In genomic region chr2:20507166-20507692, GRCh38 we compare ENCODE assay signal across 9 cellular contexts.
A peak's percentile ranks its signal among the peaks of the same experiment; 100 is the strongest.
DNase-seq lines count a peak whose midpoint lies in the region; ATAC-seq, FAIRE-seq and TF ChIP-seq lines count a peak whose summit lies in the region.
"Had no signal": no experiment of that assay in that cellular context is flagged by ENCODE, and none has a peak within 500 bp of the region (broad histone marks: within the 10 kb centered on the region; RNA-seq: fewer than 3 reads in every experiment).

No MANE protein-coding gene starts in this region.

- H3K27ac Mint-ChIP-seq in CD14-positive monocyte: peak overlapping the region in 1 of 7 donors; percentile 50

- peaks cover 23% of the 10 kb centered on the region for H3K4me1 ChIP-seq in adipocyte (ENCODE audit: control insufficient read depth, insufficient read depth, low read length)
- H3K4me1 ChIP-seq in right atrium auricular region: no peaks in the 10 kb centered on the region

- no peak for TF ChIP-seq POLR2A in GM12892 (IDR thresholded peaks at IDR 0.05; ENCODE audit: low read depth, low read length)

- peaks cover 0 to 3% (median 0%) of the 10 kb centered on the region in 7 donors for H3K9me3 Mint-ChIP-seq in CD14-positive monocyte

- H3K9ac ChIP-seq in adipocyte (ENCODE audit: low read length): peak overlapping the region; percentile 7

- no peaks in the 10 kb centered on the region for H3K36me3 Mint-ChIP-seq in CD14-positive monocyte

- ATAC-seq in HG03442 (IDR thresholded peaks at IDR 0.05; ENCODE audit: unreplicated experiment): peak; percentile 97

- DNase-seq in GM12892 (ENCODE audit: insufficient read length): no peak
- peak; percentile 59 for DNase-seq in GM20000 (ENCODE audit: low spot score)
- DNase-seq in adipocyte (ENCODE audit: low read depth): no peak
- DNase-seq in HK-2 (ENCODE audit: unreplicated experiment): no peak
- DNase-seq in CD14-positive monocyte (ENCODE audit: low spot score): no peak
- no peak for DNase-seq in NCI-H2227 treated with DMSO at 0.1 percent for 48 hours (lab: John Stamatoyannopoulos, UW)
- no peak for DNase-seq in right atrium auricular region (ENCODE audit: low spot score)

- TF ChIP-seq CTCF in GM20000 (IDR thresholded peaks at IDR 0.05; ENCODE audit: extremely low read depth, missing control alignments): no peak
- no peak for TF ChIP-seq CTCF in CD14-positive monocyte (IDR thresholded peaks at IDR 0.05)
- TF ChIP-seq CTCF in right atrium auricular region (IDR thresholded peaks at IDR 0.05): no peak

- peak; percentile 74 for FAIRE-seq in GM12892 (lab: Jason Lieb, UNC)

- no peaks in the 10 kb centered on the region for H3K27me3 ChIP-seq in adipocyte (replicated peaks; ENCODE audit: control insufficient read depth, insufficient read depth, low read length)
- H3K27me3 ChIP-seq in right atrium auricular region: no peaks in the 10 kb centered on the region
- H3K27me3 ChIP-seq: ovary had no signal

- no peak overlapping the region for H3K4me3 ChIP-seq in adipocyte (ENCODE audit: low read length)
- H3K4me3 ChIP-seq in right atrium auricular region: no peak overlapping the region
- H3K4me3 ChIP-seq: ovary had no signal

- H3K27ac ChIP-seq in right atrium auricular region: no peak overlapping the region
- H3K27ac ChIP-seq: ovary had no signal

- H3K4me1 Mint-ChIP-seq in CD14-positive monocyte: peaks cover 2% of the 10 kb centered on the region

- H3K4me3 Mint-ChIP-seq in CD14-positive monocyte: no peak overlapping the region

- H3K27me3 Mint-ChIP-seq in CD14-positive monocyte (ENCODE audit: low read depth in 3 of 3): peaks cover 2 to 6% (median 3%) of the 10 kb centered on the region in 3 donors

- H3K36me3 ChIP-seq in adipocyte (ENCODE audit: control insufficient read depth, insufficient read depth, low read length, severe bottlenecking): no peaks in the 10 kb centered on the region
- no peaks in the 10 kb centered on the region for H3K36me3 ChIP-seq in right atrium auricular region
- H3K36me3 ChIP-seq: ovary had no signal

- H3K9me3 ChIP-seq in adipocyte (ENCODE audit: control insufficient read depth, low read length) (no peaks in the 10 kb centered on the region), right atrium auricular region (no peaks in the 10 kb centered on the region)
- H3K9me3 ChIP-seq: ovary had no signal

- intact Hi-C loops in CD14-positive monocyte (cut with micrococcal nuclease): no loop called here
